In genomic region chr1:32200226-32201010, GRCh38 we compare ENCODE assay signal across 8 cellular contexts. TPM values are rescaled to one million over a fixed set of nuclear protein-coding genes. Genes with fewer than 3 reads are reported as not detected.
DNase-seq lines count a peak whose midpoint lies in the region; ATAC-seq and TF ChIP-seq lines count a peak whose summit lies in the region.

Gene CCDC28B, plus strand, starts transcription at chr1:32200595. Its CDS starts 1,341 bp downstream, at chr1:32201936.

- peak; percentile 67 for DNase-seq in DMS153 (lab: John Stamatoyannopoulos, UW)
- DNase-seq in HT-29 (ENCODE audit: low spot score), result peak; percentile 53
- DNase-seq in OCI-M1 (lab: John Stamatoyannopoulos, UW), result peak; percentile 76
- DNase-seq in activated T-cell treated with anti-CD3 and anti-CD28 coated beads, Interleukin-2, amount 50 U/mL, for 72 hours, result peak; percentile 45 to 56
- no peak for DNase-seq in esophagus muscularis mucosa (ENCODE audit: extremely low spot score)
- DNase-seq in stimulated activated naive CD4-positive, alpha-beta T cell treated with Interleukin-2 at 50 U/mL for 16 hours (lab: John Stamatoyannopoulos, UW), result peak; percentile 57

- TF ChIP-seq CTCF in esophagus muscularis mucosa (IDR thresholded peaks at IDR 0.05), result no peak

- peaks cover 75% of the 10 kb centered on the region for H3K4me1 Mint-ChIP-seq in activated T-cell treated with anti-CD3 and anti-CD28 coated beads, Interleukin-2, amount 50 U/mL, for 72 hours (ENCODE audit: low read depth)

- under 1% methylated on average over 10 of the region's 34 CpGs for WGBS in esophagus muscularis mucosa

- H3K4me1 ChIP-seq in esophagus muscularis mucosa, result peaks cover 36 to 47% (median 39%) of the 10 kb centered on the region in 4 donors
- peaks cover 23% of the 10 kb centered on the region for H3K4me1 ChIP-seq in mucosa of stomach (ENCODE audit: control insufficient read depth, insufficient read depth, low read length)

- peak within 1 kb of the TSS; percentile 90 for H3K27ac Mint-ChIP-seq in activated T-cell treated with anti-CD3 and anti-CD28 coated beads, Interleukin-2, amount 50 U/mL, for 72 hours

- peak within 1 kb of the TSS; percentile 84 to 90 (median 88) for H3K27ac ChIP-seq in esophagus muscularis mucosa (replicated peaks in 1 of 4)

- peak within 1 kb of the TSS; percentile 69 for H3K9ac ChIP-seq in mucosa of stomach (ENCODE audit: low read length)

- H3K27me3 ChIP-seq in esophagus muscularis mucosa (no peaks in the 10 kb centered on the region), mucosa of stomach (ENCODE audit: control insufficient read depth, insufficient read depth, low read length) (no peaks in the 10 kb centered on the region)

- ATAC-seq in activated T-cell treated with anti-CD3 and anti-CD28 coated beads, Interleukin-2, amount 50 U/mL, for 72 hours (replicated peaks in 1 of 2), result peak; percentile 42 to 48
- ATAC-seq in GM19328 (IDR thresholded peaks at IDR 0.05; ENCODE audit: unreplicated experiment), result no peak

- intact Hi-C loops in esophagus muscularis mucosa (cut with DNase I), result no loop called here

- no peaks in the 10 kb centered on the region for H3K9me3 Mint-ChIP-seq in activated T-cell treated with anti-CD3 and anti-CD28 coated beads, Interleukin-2, amount 50 U/mL, for 72 hours

- TF ChIP-seq POLR2A in esophagus muscularis mucosa (IDR thresholded peaks at IDR 0.05; ENCODE audit: low read depth), result no peak

- H3K36me3 ChIP-seq in esophagus muscularis mucosa (peaks cover 16 to 31% (median 28%) of the 10 kb centered on the region in 4 donors), mucosa of stomach (ENCODE audit: control insufficient read depth, insufficient read depth, low read length) (peaks cover 10% of the 10 kb centered on the region)

- H3K4me3 ChIP-seq in esophagus muscularis mucosa, result peak within 1 kb of the TSS; percentile 66 to 73 (median 68)
- peak within 1 kb of the TSS; percentile 62 for H3K4me3 ChIP-seq in mucosa of stomach (ENCODE audit: low read length)

- H3K9me3 ChIP-seq in esophagus muscularis mucosa (no peaks in the 10 kb centered on the region), mucosa of stomach (ENCODE audit: control insufficient read depth, low read length) (no peaks in the 10 kb centered on the region)

- H3K36me3 Mint-ChIP-seq in activated T-cell treated with anti-CD3 and anti-CD28 coated beads, Interleukin-2, amount 50 U/mL, for 72 hours (ENCODE audit: insufficient read depth in 2 of 2), result peaks cover 0 to 7% of the 10 kb centered on the region in 2 donors

- H3K27me3 Mint-ChIP-seq in activated T-cell treated with anti-CD3 and anti-CD28 coated beads, Interleukin-2, amount 50 U/mL, for 72 hours (ENCODE audit: low read depth), result no peaks in the 10 kb centered on the region

- H3K4me3 Mint-ChIP-seq in activated T-cell treated with anti-CD3 and anti-CD28 coated beads, Interleukin-2, amount 50 U/mL, for 72 hours, result peak within 1 kb of the TSS; percentile 88 to 90

- TF ChIP-seq EP300 in esophagus muscularis mucosa (IDR thresholded peaks at IDR 0.05), result no peak

RNA-seq across cellular contexts. Expression of gene CCDC28B, which starts in this region (rescaled TPM):
- total RNA-seq in HT-29 (2014; rRNA removed; shearing (Covaris generic)), result 9.5 and 12.3 TPM in 2 replicates
- total RNA-seq in activated T-cell treated with anti-CD3 and anti-CD28 coated beads, Interleukin-2, amount 50 U/mL, for 72 hours, result 10 to 100 TPM; 20.0 to 24.6 TPM
- 1 to 10 TPM; 5.0 to 7.8 (median 6.5) TPM for total RNA-seq in esophagus muscularis mucosa
